Comparison of ENCODE assay signal across 1 cellular context in the genomic region with DNA sequence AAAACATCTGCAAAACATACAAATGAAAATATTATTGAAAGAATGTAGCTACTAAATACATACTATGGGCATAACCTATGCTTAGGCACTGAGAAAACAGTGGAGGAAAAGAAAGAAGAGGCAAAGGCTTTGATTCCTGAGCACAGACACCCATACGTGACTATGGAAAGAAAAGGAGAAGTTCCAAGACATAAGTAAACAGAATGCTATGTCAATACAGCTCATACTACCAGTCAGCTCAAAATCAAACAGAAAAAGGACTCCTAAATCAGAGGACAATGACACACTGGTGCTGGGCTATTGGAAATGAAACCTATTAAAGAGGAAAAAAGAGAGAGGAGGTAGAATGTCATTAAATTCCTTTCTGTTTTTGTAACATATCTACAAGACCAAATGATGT.
TF ChIP-seq lines count a peak whose summit lies in the region.

No MANE protein-coding gene starts in this region.

TF ChIP-seq in HepG2, 621 proteins besides CTCF, POLR2A, EP300 and RAD21 (continued from another document):
- TF ChIP-seq, protein P1, sequence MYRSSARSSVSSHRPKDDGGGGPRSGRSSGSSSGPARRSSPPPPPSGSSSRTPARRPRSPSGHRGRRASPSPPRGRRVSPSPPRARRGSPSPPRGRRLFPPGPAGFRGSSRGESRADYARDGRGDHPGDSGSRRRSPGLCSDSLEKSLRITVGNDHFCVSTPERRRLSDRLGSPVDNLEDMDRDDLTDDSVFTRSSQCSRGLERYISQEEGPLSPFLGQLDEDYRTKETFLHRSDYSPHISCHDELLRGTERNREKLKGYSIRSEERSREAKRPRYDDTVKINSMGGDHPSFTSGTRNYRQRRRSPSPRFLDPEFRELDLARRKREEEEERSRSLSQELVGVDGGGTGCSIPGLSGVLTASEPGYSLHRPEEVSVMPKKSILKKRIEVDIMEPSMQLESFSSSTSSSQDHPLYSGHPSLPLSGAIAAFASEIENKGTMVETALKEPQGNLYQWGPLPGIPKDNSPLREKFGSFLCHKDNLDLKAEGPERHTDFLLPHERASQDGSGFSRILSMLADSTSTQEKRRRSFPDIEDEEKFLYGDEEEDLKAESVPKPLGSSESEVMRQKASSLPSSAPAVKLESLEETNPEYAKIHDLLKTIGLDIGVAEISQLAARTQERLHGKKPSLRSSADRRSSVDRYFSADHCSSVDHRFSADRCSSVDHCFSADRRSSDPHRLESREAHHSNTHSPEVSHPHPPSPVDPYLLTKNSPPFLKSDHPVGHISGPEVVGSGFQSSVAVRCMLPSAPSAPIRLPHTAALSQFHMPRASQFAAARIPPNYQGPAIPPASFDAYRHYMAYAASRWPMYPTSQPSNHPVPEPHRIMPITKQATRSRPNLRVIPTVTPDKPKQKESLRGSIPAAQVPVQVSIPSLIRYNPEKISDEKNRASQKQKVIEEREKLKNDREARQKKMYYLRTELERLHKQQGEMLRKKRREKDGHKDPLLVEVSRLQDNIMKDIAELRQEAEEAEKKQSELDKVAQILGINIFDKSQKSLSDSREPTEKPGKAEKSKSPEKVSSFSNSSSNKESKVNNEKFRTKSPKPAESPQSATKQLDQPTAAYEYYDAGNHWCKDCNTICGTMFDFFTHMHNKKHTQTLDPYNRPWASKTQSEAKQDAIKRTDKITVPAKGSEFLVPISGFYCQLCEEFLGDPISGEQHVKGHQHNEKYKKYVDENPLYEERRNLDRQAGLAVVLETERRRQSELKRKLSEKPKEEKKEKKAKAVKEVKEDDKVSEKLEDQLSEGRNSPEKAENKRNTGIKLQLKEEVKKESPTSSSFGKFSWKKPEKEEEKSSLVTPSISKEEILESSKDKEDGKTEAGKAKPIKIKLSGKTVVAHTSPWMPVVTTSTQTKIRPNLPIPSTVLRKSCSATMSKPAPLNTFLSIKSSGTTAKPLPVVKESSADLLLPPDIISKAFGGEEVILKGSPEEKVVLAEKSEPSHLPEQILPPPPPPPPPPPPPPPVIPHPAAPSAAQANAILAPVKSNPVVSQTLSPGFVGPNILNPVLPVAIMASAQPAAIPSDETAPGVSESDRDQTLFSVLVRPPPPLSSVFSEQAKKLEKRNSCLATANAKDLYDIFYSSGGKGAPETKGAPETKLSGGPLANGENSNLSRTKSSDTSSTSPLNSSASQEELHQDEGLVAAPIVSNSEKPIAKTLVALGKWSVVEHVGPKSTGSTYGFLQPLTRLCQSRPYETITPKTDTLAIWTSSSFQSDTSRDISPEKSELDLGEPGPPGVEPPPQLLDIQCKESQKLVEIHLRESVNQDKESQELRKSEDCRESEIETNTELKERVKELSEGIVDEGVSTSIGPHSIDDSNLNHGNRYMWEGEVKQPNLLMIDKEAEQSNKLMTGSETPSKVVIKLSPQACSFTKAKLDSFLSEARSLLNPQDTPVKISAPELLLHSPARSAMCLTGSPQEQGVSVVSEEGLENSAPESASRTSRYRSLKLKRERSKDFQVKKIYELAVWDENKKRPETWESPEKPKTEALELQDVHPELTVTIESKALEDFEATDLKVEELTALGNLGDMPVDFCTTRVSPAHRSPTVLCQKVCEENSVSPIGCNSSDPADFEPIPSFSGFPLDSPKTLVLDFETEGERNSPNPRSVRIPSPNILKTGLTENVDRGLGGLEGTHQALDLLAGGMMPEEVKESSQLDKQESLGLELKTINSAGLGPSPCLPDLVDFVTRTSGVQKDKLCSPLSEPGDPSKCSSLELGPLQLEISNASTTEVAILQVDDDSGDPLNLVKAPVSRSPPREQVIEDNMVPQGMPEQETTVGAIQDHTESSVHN (CRISPR knock-in tag; IDR thresholded peaks at IDR 0.05): no peak
- TF ChIP-seq SOX5 (CRISPR knock-in tag; IDR thresholded peaks at IDR 0.05; ENCODE audit: borderline replicate concordance) (peak; percentile 48; the same call in 1 of the 2 replicates), ZNF552 (CRISPR knock-in tag; IDR thresholded peaks at IDR 0.05; ENCODE audit: borderline replicate concordance) (no peak), SALL1 (CRISPR knock-in tag; IDR thresholded peaks at IDR 0.05) (no peak), HDAC2 (CRISPR knock-in tag; IDR thresholded peaks at IDR 0.05) (0 out of 2 replicates have a peak, but pooled peaks have one; percentile 36)
- TF ChIP-seq, protein P2, sequence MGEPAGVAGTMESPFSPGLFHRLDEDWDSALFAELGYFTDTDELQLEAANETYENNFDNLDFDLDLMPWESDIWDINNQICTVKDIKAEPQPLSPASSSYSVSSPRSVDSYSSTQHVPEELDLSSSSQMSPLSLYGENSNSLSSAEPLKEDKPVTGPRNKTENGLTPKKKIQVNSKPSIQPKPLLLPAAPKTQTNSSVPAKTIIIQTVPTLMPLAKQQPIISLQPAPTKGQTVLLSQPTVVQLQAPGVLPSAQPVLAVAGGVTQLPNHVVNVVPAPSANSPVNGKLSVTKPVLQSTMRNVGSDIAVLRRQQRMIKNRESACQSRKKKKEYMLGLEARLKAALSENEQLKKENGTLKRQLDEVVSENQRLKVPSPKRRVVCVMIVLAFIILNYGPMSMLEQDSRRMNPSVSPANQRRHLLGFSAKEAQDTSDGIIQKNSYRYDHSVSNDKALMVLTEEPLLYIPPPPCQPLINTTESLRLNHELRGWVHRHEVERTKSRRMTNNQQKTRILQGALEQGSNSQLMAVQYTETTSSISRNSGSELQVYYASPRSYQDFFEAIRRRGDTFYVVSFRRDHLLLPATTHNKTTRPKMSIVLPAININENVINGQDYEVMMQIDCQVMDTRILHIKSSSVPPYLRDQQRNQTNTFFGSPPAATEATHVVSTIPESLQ (CRISPR knock-in tag; conservative IDR thresholded peaks at IDR 0.05): no peak
